ENCODE assay signal across 22 cellular contexts in genomic region chr2:161722547-161723503, GRCh38.
"Had no signal": no experiment of that assay in that cellular context is flagged by ENCODE, and none has a peak within 500 bp of the region (broad histone marks: within the 10 kb centered on the region; RNA-seq: fewer than 3 reads in every experiment).

No MANE protein-coding gene starts in this region.

- H3K36me3 Mint-ChIP-seq: activated naive CD4-positive, alpha-beta T cell treated with anti-CD3 and anti-CD28 coated beads, Interleukin-2, amount 10 ng/mL, durations not matched to agents 7 days and 5 days had no signal

- H3K9me3 ChIP-seq: gastroesophageal sphincter, mucosa of descending colon, vagina had no signal

- H3K36me3 ChIP-seq: cardiac muscle cell, gastroesophageal sphincter, right atrium auricular region, tibial nerve, vagina had no signal

- H3K27ac ChIP-seq: cardiac muscle cell, gastroesophageal sphincter, right atrium auricular region, skin epidermis, tibial nerve, vagina had no signal

- H3K27me3 ChIP-seq: cardiac muscle cell, right atrium auricular region, tibial nerve, vagina had no signal

- H3K4me3 ChIP-seq: cardiac muscle cell, gastroesophageal sphincter, mucosa of descending colon, right atrium auricular region, skin epidermis, tibial nerve, vagina had no signal

- H3K27me3 Mint-ChIP-seq: activated naive CD4-positive, alpha-beta T cell treated with anti-CD3 and anti-CD28 coated beads, Interleukin-2, amount 10 ng/mL, durations not matched to agents 7 days and 5 days; progenitor cell of endocrine pancreas had no signal

- H3K4me1 ChIP-seq: gastroesophageal sphincter, right atrium auricular region, tibial nerve, vagina had no signal

- H3K4me3 Mint-ChIP-seq: activated naive CD4-positive, alpha-beta T cell treated with anti-CD3 and anti-CD28 coated beads, Interleukin-2, amount 10 ng/mL, durations not matched to agents 7 days and 5 days; naive thymus-derived CD8-positive, alpha-beta T cell had no signal

- DNase-seq: activated CD4-positive, alpha-beta T cell treated with anti-CD3 and anti-CD28 coated beads for 1 hour; activated CD4-positive, alpha-beta T cell treated with anti-CD3 and anti-CD28 coated beads, Interleukin-2, amount 50 U/mL, for 4 hours; activated naive CD4-positive, alpha-beta T cell treated with anti-CD3 and anti-CD28 coated beads, Interleukin-2, amount 10 ng/mL, durations not matched to agents 7 days and 5 days; erythroblast; islet precursor cell; mammary epithelial cell; mucosa of descending colon; naive thymus-derived CD8-positive, alpha-beta T cell; occipital lobe; stimulated activated CD4-positive, alpha-beta T cell treated with anti-CD3 and anti-CD28 coated beads, Interleukin-15, amount 100 ng/mL, for 24 hours; stimulated activated CD4-positive, alpha-beta T cell treated with anti-CD3 and anti-CD28 coated beads, Interleukin-4, amount 100 ng/mL, for 1 hour; stimulated activated naive CD4-positive, alpha-beta T cell; substantia nigra; T-helper 9 cell had no signal

- H3K4me1 Mint-ChIP-seq: activated naive CD4-positive, alpha-beta T cell treated with anti-CD3 and anti-CD28 coated beads, Interleukin-2, amount 10 ng/mL, durations not matched to agents 7 days and 5 days; naive thymus-derived CD8-positive, alpha-beta T cell had no signal

- ATAC-seq: gastroesophageal sphincter; left lobe of liver; mucosa of descending colon; naive thymus-derived CD8-positive, alpha-beta T cell had no signal

- H3K27ac Mint-ChIP-seq: activated naive CD4-positive, alpha-beta T cell treated with anti-CD3 and anti-CD28 coated beads, Interleukin-2, amount 10 ng/mL, durations not matched to agents 7 days and 5 days; naive thymus-derived CD8-positive, alpha-beta T cell; progenitor cell of endocrine pancreas had no signal
